ENCODE assay signal across 1 cellular context in the genomic region with DNA sequence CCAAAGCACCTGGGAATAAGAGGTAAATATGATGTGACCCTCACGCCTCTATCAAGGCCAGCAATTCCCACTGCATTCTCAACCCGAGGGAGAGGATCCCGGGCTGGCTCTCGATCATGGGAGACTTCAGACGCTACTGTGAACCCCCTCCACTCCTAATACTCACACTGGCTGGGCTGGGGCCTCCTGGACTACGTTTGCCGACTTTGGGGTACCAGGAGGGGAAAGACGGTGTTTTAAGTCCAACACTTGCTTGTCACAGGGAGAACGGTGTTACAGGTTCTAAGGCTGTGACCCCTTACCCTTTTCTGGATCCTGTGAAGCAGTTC.
A peak's percentile ranks its signal among the peaks of the same experiment; 100 is the strongest.
TF ChIP-seq lines count a peak whose summit lies in the region.

No MANE protein-coding gene starts in this region.

TF ChIP-seq in K562, 482 proteins besides CTCF, POLR2A, EP300 and RAD21:
- TF ChIP-seq TCF7L2 (IDR thresholded peaks at IDR 0.05; ENCODE audit: low read depth, low read length): no peak
- TF ChIP-seq GABPA (tag; conservative IDR thresholded peaks at IDR 0.05; ENCODE audit: low read depth): no peak
- no peak for TF ChIP-seq TRIM24 (IDR thresholded peaks at IDR 0.05)
- TF ChIP-seq NR1H2 (CRISPR knock-in tag; IDR thresholded peaks at IDR 0.05): peak; percentile 60; the same call in 1 of the 2 replicates
- TF ChIP-seq SP2 (IDR thresholded peaks at IDR 0.05; ENCODE audit: extremely low read depth, low read depth, low read length, poor library complexity, severe bottlenecking): no peak
- TF ChIP-seq ZNF23 (CRISPR knock-in tag; IDR thresholded peaks at IDR 0.05): no peak
- TF ChIP-seq, protein P1, sequence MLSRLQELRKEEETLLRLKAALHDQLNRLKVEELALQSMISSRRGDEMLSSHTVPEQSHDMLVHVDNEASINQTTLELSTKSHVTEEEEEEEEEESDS (CRISPR knock-in tag; IDR thresholded peaks at IDR 0.05): no peak
- TF ChIP-seq SAP30 (IDR thresholded peaks at IDR 0.05; ENCODE audit: borderline replicate concordance, insufficient read depth, low read depth, low read length, poor library complexity, severe bottlenecking): peak; percentile 40
- TF ChIP-seq SNRNP70 (optimal IDR thresholded peaks at IDR 0.05; ENCODE audit: low read depth, low read length): peak; percentile 76
- no peak for TF ChIP-seq TAL1 (IDR thresholded peaks at IDR 0.05)
- TF ChIP-seq SIX5 (IDR thresholded peaks at IDR 0.05; ENCODE audit: borderline replicate concordance in 1 of 2, insufficient read depth in 1 of 2, low read depth in 1 of 2, low read length in 2 of 2): no peak
- no peak for TF ChIP-seq NONO (IDR thresholded peaks at IDR 0.05; ENCODE audit: low read depth in 2 of 2, low read length in 1 of 2)
- no peak for TF ChIP-seq ZNF12 (CRISPR knock-in tag; IDR thresholded peaks at IDR 0.05)
- TF ChIP-seq ZSCAN32 (CRISPR knock-in tag; IDR thresholded peaks at IDR 0.05): no peak
- TF ChIP-seq, protein P2, sequence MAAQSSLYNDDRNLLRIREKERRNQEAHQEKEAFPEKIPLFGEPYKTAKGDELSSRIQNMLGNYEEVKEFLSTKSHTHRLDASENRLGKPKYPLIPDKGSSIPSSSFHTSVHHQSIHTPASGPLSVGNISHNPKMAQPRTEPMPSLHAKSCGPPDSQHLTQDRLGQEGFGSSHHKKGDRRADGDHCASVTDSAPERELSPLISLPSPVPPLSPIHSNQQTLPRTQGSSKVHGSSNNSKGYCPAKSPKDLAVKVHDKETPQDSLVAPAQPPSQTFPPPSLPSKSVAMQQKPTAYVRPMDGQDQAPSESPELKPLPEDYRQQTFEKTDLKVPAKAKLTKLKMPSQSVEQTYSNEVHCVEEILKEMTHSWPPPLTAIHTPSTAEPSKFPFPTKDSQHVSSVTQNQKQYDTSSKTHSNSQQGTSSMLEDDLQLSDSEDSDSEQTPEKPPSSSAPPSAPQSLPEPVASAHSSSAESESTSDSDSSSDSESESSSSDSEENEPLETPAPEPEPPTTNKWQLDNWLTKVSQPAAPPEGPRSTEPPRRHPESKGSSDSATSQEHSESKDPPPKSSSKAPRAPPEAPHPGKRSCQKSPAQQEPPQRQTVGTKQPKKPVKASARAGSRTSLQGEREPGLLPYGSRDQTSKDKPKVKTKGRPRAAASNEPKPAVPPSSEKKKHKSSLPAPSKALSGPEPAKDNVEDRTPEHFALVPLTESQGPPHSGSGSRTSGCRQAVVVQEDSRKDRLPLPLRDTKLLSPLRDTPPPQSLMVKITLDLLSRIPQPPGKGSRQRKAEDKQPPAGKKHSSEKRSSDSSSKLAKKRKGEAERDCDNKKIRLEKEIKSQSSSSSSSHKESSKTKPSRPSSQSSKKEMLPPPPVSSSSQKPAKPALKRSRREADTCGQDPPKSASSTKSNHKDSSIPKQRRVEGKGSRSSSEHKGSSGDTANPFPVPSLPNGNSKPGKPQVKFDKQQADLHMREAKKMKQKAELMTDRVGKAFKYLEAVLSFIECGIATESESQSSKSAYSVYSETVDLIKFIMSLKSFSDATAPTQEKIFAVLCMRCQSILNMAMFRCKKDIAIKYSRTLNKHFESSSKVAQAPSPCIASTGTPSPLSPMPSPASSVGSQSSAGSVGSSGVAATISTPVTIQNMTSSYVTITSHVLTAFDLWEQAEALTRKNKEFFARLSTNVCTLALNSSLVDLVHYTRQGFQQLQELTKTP (IDR thresholded peaks at IDR 0.05; ENCODE audit: low read depth in 1 of 2, partially characterized antibody in 2 of 2): no peak
- no peak for TF ChIP-seq TOE1 (IDR thresholded peaks at IDR 0.05; ENCODE audit: borderline replicate concordance)
- no peak for TF ChIP-seq TOE1 (CRISPR knock-in tag; IDR thresholded peaks at IDR 0.05; ENCODE audit: borderline replicate concordance, low read depth)
- TF ChIP-seq, protein P3, sequence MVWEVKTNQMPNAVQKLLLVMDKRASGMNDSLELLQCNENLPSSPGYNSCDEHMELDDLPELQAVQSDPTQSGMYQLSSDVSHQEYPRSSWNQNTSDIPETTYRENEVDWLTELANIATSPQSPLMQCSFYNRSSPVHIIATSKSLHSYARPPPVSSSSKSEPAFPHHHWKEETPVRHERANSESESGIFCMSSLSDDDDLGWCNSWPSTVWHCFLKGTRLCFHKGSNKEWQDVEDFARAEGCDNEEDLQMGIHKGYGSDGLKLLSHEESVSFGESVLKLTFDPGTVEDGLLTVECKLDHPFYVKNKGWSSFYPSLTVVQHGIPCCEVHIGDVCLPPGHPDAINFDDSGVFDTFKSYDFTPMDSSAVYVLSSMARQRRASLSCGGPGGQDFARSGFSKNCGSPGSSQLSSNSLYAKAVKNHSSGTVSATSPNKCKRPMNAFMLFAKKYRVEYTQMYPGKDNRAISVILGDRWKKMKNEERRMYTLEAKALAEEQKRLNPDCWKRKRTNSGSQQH (CRISPR knock-in tag; IDR thresholded peaks at IDR 0.05): no peak
- TF ChIP-seq, protein P4, sequence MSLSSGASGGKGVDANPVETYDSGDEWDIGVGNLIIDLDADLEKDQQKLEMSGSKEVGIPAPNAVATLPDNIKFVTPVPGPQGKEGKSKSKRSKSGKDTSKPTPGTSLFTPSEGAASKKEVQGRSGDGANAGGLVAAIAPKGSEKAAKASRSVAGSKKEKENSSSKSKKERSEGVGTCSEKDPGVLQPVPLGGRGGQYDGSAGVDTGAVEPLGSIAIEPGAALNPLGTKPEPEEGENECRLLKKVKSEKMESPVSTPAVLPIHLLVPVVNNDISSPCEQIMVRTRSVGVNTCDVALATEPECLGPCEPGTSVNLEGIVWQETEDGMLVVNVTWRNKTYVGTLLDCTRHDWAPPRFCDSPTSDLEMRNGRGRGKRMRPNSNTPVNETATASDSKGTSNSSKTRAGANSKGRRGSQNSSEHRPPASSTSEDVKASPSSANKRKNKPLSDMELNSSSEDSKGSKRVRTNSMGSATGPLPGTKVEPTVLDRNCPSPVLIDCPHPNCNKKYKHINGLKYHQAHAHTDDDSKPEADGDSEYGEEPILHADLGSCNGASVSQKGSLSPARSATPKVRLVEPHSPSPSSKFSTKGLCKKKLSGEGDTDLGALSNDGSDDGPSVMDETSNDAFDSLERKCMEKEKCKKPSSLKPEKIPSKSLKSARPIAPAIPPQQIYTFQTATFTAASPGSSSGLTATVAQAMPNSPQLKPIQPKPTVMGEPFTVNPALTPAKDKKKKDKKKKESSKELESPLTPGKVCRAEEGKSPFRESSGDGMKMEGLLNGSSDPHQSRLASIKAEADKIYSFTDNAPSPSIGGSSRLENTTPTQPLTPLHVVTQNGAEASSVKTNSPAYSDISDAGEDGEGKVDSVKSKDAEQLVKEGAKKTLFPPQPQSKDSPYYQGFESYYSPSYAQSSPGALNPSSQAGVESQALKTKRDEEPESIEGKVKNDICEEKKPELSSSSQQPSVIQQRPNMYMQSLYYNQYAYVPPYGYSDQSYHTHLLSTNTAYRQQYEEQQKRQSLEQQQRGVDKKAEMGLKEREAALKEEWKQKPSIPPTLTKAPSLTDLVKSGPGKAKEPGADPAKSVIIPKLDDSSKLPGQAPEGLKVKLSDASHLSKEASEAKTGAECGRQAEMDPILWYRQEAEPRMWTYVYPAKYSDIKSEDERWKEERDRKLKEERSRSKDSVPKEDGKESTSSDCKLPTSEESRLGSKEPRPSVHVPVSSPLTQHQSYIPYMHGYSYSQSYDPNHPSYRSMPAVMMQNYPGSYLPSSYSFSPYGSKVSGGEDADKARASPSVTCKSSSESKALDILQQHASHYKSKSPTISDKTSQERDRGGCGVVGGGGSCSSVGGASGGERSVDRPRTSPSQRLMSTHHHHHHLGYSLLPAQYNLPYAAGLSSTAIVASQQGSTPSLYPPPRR (CRISPR knock-in tag; IDR thresholded peaks at IDR 0.05; ENCODE audit: borderline replicate concordance): no peak
- TF ChIP-seq TCF7 (IDR thresholded peaks at IDR 0.05; ENCODE audit: borderline replicate concordance): 0 out of 2 replicates have a peak, but pooled peaks have one; percentile 2
- TF ChIP-seq, protein P5, sequence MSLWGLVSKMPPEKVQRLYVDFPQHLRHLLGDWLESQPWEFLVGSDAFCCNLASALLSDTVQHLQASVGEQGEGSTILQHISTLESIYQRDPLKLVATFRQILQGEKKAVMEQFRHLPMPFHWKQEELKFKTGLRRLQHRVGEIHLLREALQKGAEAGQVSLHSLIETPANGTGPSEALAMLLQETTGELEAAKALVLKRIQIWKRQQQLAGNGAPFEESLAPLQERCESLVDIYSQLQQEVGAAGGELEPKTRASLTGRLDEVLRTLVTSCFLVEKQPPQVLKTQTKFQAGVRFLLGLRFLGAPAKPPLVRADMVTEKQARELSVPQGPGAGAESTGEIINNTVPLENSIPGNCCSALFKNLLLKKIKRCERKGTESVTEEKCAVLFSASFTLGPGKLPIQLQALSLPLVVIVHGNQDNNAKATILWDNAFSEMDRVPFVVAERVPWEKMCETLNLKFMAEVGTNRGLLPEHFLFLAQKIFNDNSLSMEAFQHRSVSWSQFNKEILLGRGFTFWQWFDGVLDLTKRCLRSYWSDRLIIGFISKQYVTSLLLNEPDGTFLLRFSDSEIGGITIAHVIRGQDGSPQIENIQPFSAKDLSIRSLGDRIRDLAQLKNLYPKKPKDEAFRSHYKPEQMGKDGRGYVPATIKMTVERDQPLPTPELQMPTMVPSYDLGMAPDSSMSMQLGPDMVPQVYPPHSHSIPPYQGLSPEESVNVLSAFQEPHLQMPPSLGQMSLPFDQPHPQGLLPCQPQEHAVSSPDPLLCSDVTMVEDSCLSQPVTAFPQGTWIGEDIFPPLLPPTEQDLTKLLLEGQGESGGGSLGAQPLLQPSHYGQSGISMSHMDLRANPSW (CRISPR knock-in tag; IDR thresholded peaks at IDR 0.05): no peak
- TF ChIP-seq, protein P6, sequence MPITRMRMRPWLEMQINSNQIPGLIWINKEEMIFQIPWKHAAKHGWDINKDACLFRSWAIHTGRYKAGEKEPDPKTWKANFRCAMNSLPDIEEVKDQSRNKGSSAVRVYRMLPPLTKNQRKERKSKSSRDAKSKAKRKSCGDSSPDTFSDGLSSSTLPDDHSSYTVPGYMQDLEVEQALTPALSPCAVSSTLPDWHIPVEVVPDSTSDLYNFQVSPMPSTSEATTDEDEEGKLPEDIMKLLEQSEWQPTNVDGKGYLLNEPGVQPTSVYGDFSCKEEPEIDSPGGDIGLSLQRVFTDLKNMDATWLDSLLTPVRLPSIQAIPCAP (CRISPR knock-in tag; IDR thresholded peaks at IDR 0.05; ENCODE audit: borderline replicate concordance): no peak
TF ChIP-seq in K562: peak in this region for 4.
